In the genomic region with DNA sequence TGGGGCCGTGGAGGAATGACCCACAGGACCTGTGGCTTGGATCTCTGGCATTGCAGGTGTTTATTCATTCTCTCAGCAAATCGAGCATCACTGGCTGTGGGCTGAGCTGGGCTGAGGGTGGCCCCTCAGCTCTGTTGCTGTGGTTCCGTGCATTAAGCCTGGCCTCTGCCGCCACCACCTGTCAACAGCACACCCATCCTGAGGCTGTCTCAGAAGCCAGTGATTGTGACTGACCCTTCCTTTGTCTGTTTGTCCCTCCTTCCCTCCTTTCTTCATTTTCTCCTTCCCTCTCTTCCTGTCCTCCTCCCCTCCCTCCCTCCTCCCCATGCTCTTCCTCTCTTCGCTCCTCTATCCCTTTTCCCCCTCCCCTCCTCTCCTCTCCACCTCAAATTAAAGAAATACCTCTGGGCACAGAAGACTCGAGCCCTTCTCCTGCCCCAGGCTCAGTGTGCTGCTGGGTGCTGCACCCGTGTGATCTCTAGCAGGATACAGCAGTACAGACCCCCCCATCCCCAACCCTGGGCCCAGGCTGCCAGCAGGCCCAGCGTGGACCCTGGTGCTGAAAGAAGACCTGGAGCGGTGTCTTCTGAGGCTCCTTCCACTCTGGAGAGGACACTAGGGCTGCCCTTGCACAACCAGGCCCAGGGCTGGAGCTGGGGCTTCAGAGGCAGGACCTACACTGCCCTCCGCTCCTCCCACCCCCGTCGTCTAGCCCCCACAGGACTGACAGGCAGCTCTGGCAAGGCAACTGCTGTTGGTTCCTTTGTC, we compare ENCODE assay signal across 3 cellular contexts.
TF ChIP-seq lines count a peak whose summit lies in the region.

No MANE protein-coding gene starts in this region.

TF ChIP-seq in SK-N-SH, 30 proteins besides CTCF, POLR2A, EP300 and RAD21 (continues in another document):
- TF ChIP-seq, protein P1, sequence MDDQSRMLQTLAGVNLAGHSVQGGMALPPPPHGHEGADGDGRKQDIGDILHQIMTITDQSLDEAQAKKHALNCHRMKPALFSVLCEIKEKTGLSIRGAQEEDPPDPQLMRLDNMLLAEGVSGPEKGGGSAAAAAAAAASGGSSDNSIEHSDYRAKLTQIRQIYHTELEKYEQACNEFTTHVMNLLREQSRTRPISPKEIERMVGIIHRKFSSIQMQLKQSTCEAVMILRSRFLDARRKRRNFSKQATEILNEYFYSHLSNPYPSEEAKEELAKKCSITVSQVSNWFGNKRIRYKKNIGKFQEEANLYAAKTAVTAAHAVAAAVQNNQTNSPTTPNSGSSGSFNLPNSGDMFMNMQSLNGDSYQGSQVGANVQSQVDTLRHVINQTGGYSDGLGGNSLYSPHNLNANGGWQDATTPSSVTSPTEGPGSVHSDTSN (IDR thresholded peaks at IDR 0.05): no peak
- TF ChIP-seq GATA2 (CRISPR knock-in tag; IDR thresholded peaks at IDR 0.05): no peak
- TF ChIP-seq JUND (IDR thresholded peaks at IDR 0.05): no peak
- no peak for TF ChIP-seq MXI1 (IDR thresholded peaks at IDR 0.05; ENCODE audit: low read depth, low read length)
- no peak for TF ChIP-seq NRF1 (IDR thresholded peaks at IDR 0.05; ENCODE audit: low read depth, low read length)
- TF ChIP-seq SMC3 (IDR thresholded peaks at IDR 0.05; ENCODE audit: low read depth, low read length): no peak
- TF ChIP-seq FOXM1 (IDR thresholded peaks at IDR 0.05; ENCODE audit: low read depth): no peak
- no peak for TF ChIP-seq MAX (IDR thresholded peaks at IDR 0.05; ENCODE audit: low read depth)
- TF ChIP-seq FOXJ3 (CRISPR knock-in tag; IDR thresholded peaks at IDR 0.05): no peak
- TF ChIP-seq ELF1 (IDR thresholded peaks at IDR 0.05): no peak
- no peak for TF ChIP-seq RFX5 (IDR thresholded peaks at IDR 0.05; ENCODE audit: low read length)
- no peak for TF ChIP-seq RCOR1 (IDR thresholded peaks at IDR 0.05; ENCODE audit: low read length)
- TF ChIP-seq USF2 (IDR thresholded peaks at IDR 0.05; ENCODE audit: borderline replicate concordance, low read depth, low read length): no peak
- TF ChIP-seq MEF2A (IDR thresholded peaks at IDR 0.05; ENCODE audit: borderline replicate concordance, low read depth): no peak
- no peak for TF ChIP-seq GABPA (IDR thresholded peaks at IDR 0.05; ENCODE audit: low read depth)
- TF ChIP-seq RXRA (IDR thresholded peaks at IDR 0.05; ENCODE audit: borderline replicate concordance, low read depth): no peak
- no peak for TF ChIP-seq USF1 (IDR thresholded peaks at IDR 0.05; ENCODE audit: borderline replicate concordance, low read depth)

TF ChIP-seq in SK-N-SH treated with all-trans-retinoic acid at 6 μM for 48 hours, 23 proteins besides CTCF, POLR2A, EP300 and RAD21:
- TF ChIP-seq PPARA (CRISPR knock-in tag; IDR thresholded peaks at IDR 0.05; ENCODE audit: borderline replicate concordance): no peak
- TF ChIP-seq TOX (CRISPR knock-in tag; IDR thresholded peaks at IDR 0.05; ENCODE audit: borderline replicate concordance): no peak
- TF ChIP-seq ZFP30 (CRISPR knock-in tag; IDR thresholded peaks at IDR 0.05): no peak
- TF ChIP-seq GLIS3 (CRISPR knock-in tag; IDR thresholded peaks at IDR 0.05): no peak
- TF ChIP-seq OSR1 (CRISPR knock-in tag; IDR thresholded peaks at IDR 0.05): no peak
- no peak for TF ChIP-seq TCF4 (CRISPR knock-in tag; IDR thresholded peaks at IDR 0.05; ENCODE audit: borderline replicate concordance)
- no peak for TF ChIP-seq CSDC2 (CRISPR knock-in tag; IDR thresholded peaks at IDR 0.05)
- no peak for TF ChIP-seq POU6F1 (CRISPR knock-in tag; IDR thresholded peaks at IDR 0.05; ENCODE audit: borderline replicate concordance, low read depth)
- no peak for TF ChIP-seq CSRNP3 (CRISPR knock-in tag; IDR thresholded peaks at IDR 0.05)
- no peak for TF ChIP-seq BACH2 (CRISPR knock-in tag; IDR thresholded peaks at IDR 0.05; ENCODE audit: borderline replicate concordance)
- TF ChIP-seq ZNF565 (CRISPR knock-in tag; conservative IDR thresholded peaks at IDR 0.05; ENCODE audit: low read depth): no peak
- TF ChIP-seq ZFP3 (CRISPR knock-in tag; IDR thresholded peaks at IDR 0.05): no peak
- no peak for TF ChIP-seq TSHZ2 (CRISPR knock-in tag; IDR thresholded peaks at IDR 0.05)
- no peak for TF ChIP-seq ESRRG (CRISPR knock-in tag; IDR thresholded peaks at IDR 0.05)

TF ChIP-seq in HCT116, 20 proteins besides CTCF, POLR2A, EP300 and RAD21:
- TF ChIP-seq SIN3A (IDR thresholded peaks at IDR 0.05; ENCODE audit: low read depth) (no peak), EZH2phosphoT487 (IDR thresholded peaks at IDR 0.05; ENCODE audit: borderline replicate concordance) (no peak), ZFX (IDR thresholded peaks at IDR 0.05) (no peak), YY1 (IDR thresholded peaks at IDR 0.05; ENCODE audit: extremely low read depth, insufficient replicate concordance, low read depth, low read length) (no peak)
TF ChIP-seq in HCT116: peak in this region for 0.
